In the genomic region with DNA sequence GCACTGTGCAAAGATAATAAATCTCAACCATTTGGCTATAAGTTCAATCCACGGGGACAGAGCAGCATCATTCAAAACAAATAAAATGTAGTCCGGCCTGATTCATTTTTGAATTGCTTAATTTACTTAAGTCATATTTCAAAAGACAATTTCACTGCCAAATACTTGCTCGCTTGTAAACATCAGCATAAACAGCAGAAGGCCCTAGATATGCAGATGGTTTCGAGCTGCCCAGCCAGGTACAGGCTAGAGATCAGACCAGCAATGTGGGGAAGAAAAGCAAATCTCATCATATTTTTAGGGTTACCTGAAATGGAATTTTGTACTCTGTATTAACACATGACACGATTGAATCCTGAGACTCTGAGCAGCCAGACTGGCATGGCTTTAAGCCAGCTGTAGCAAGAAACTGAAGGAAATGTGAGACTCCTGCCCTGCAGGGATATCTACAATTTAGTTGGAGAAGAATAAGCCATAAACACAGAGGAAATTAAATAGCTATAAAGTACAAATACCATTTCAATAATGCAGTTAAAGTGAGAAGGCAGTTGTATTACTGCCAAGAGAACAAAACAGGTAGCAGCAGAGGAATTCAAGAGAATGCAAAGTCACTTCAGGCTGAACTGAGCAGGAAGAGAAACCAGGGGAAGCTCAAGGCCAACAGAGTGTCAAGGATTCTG, we compare ENCODE assay signal across 18 cellular contexts.
DNase-seq lines count a peak whose midpoint lies in the region; ATAC-seq and TF ChIP-seq lines count a peak whose summit lies in the region.
"Had no signal": no experiment of that assay in that cellular context is flagged by ENCODE, and none has a peak within 500 bp of the region (broad histone marks: within the 10 kb centered on the region; RNA-seq: fewer than 3 reads in every experiment).

No MANE protein-coding gene starts in this region.

- H3K27ac ChIP-seq in HEK293 (ENCODE audit: extremely low read depth, low read depth, low read length), result no peak overlapping the region; the same call in 1 of the 2 replicates
- peak overlapping the region; percentile 45 for H3K27ac ChIP-seq in PC-3 (ENCODE audit: low read length)
- H3K27ac ChIP-seq in WERI-Rb-1, result no peak overlapping the region
- H3K27ac ChIP-seq: left lung, Peyer's patch had no signal

- no peaks in the 10 kb centered on the region for H3K9me3 Mint-ChIP-seq in central memory CD8-positive, alpha-beta T cell
- no peaks in the 10 kb centered on the region for H3K9me3 Mint-ChIP-seq in osteocyte (ENCODE audit: unreplicated experiment)

- H3K4me3 ChIP-seq in HEK293 (ENCODE audit: low read depth, low read length) (no peak overlapping the region), PC-3 (ENCODE audit: low read length) (peak overlapping the region; percentile 4; the same call in 1 of the 2 replicates), WERI-Rb-1 (ENCODE audit: low read depth, low read length) (no peak overlapping the region)
- H3K4me3 ChIP-seq: left lung, Peyer's patch had no signal

- no peaks in the 10 kb centered on the region for H3K9me3 ChIP-seq in HEK293 (ENCODE audit: control insufficient read depth, insufficient read depth, low read depth, low read length)
- H3K9me3 ChIP-seq in PC-3 (ENCODE audit: low read length), result no peaks in the 10 kb centered on the region
- H3K9me3 ChIP-seq in WERI-Rb-1 (ENCODE audit: severe bottlenecking), result no peaks in the 10 kb centered on the region
- H3K9me3 ChIP-seq: Peyer's patch had no signal

- H3K9ac ChIP-seq in PC-3 (ENCODE audit: low read length), result no peak overlapping the region

- no peaks in the 10 kb centered on the region for H3K79me2 ChIP-seq in PC-3 (ENCODE audit: low read length)

- H3K27me3 ChIP-seq in PC-3 (ENCODE audit: low read length) (no peaks in the 10 kb centered on the region), WERI-Rb-1 (ENCODE audit: insufficient read depth, low read depth, severe bottlenecking) (no peaks in the 10 kb centered on the region)
- H3K27me3 ChIP-seq: left lung, Peyer's patch had no signal

- peak; percentile 81 for ATAC-seq in PC-3
- no peak for ATAC-seq in central memory CD8-positive, alpha-beta T cell (replicated peaks; ENCODE audit: extremely low read depth, poor library complexity, severe bottlenecking)
- no peak for ATAC-seq in stimulated activated naive CD8-positive, alpha-beta T cell treated with anti-CD3 and anti-CD28 coated beads, Interleukin-15, Interleukin-2, amounts not matched to agents 100 U/mL and 50 U/mL, for 24 hours
- no peak for ATAC-seq in left cardiac atrium
- ATAC-seq: activated CD4-positive, CD25-positive, alpha-beta regulatory T cell treated with anti-CD3 and anti-CD28 coated beads, Interleukin-2, amount 50 U/mL, for 24 hours; HCT116; HepG2; left lung; T-cell had no signal

- H3K36me3 Mint-ChIP-seq in central memory CD8-positive, alpha-beta T cell (ENCODE audit: insufficient read depth), result peaks cover 2% of the 10 kb centered on the region
- no peaks in the 10 kb centered on the region for H3K36me3 Mint-ChIP-seq in osteocyte (ENCODE audit: unreplicated experiment)
- H3K36me3 Mint-ChIP-seq: naive B cell had no signal

- no peaks in the 10 kb centered on the region for H4K20me1 ChIP-seq in PC-3 (ENCODE audit: low read length)

- H3F3A ChIP-seq in PC-3 (ENCODE audit: low read length, unreplicated experiment), result peaks cover 13% of the 10 kb centered on the region

- H3K4me1 ChIP-seq in HEK293 (ENCODE audit: control insufficient read depth, insufficient read depth, low read length) (peaks cover 5% of the 10 kb centered on the region; the same call in 1 of the 2 replicates), PC-3 (ENCODE audit: insufficient read depth, low read length) (peaks cover 27% of the 10 kb centered on the region)
- H3K4me1 ChIP-seq: Peyer's patch had no signal

- H2AFZ ChIP-seq in PC-3 (ENCODE audit: low read length), result peak overlapping the region; percentile 32

- H3K4me2 ChIP-seq in PC-3 (ENCODE audit: low read length), result peak overlapping the region; percentile 65

- DNase-seq in PC-3, result peak; percentile 86
- no peak for DNase-seq in central memory CD8-positive, alpha-beta T cell (ENCODE audit: low spot score in 2 of 2)
- no peak for DNase-seq in osteocyte (ENCODE audit: extremely low spot score, unreplicated experiment)
- no peak for DNase-seq in stimulated activated naive CD8-positive, alpha-beta T cell treated with anti-CD3 and anti-CD28 coated beads, Interleukin-15, Interleukin-2, amounts not matched to agents 100 U/mL and 50 U/mL, for 24 hours
- DNase-seq in WERI-Rb-1, result no peak
- no peak for DNase-seq in left cardiac atrium
- DNase-seq: activated gamma-delta T cell, AML-193, DMS 273 treated with DMSO at 0.1 percent for 48 hours, left lung, naive B cell, NCI-H1048, Peyer's patch, T-cell had no signal

- no TSS peak for BruUV-seq in PC-3 (replicated peaks; lab: Mats Ljungman, UMichigan)

- intact Hi-C loops in PC-3 (cut with micrococcal nuclease) (loop anchor here (2.0 kb wide), 1 partner anchor 116 kb away; no protein-coding TSS in a partner anchor), left cardiac atrium (cut with DNase I) (no loop called here)

- no peak overlapping the region for H3K4me3 Mint-ChIP-seq in central memory CD8-positive, alpha-beta T cell
- no peak overlapping the region for H3K4me3 Mint-ChIP-seq in osteocyte (ENCODE audit: unreplicated experiment)
- H3K4me3 Mint-ChIP-seq: naive B cell, T-cell had no signal

- POLR2A ChIA-PET in HEK293 (lab: Yijun Ruan, JAX), result interaction anchor here (0.7 kb wide), 1 partner anchor 259 kb away, joined by 3 read pairs; no protein-coding TSS in a partner anchor
- POLR2A ChIA-PET in PC-3 (lab: Charles Lee; ENCODE audit: unreplicated experiment), result no interaction called here

- TF ChIP-seq CTCF in HEK293 (tag by site-specific recombination; IDR thresholded peaks at IDR 0.05), result no peak
- TF ChIP-seq CTCF in PC-3 (conservative IDR thresholded peaks at IDR 0.05; ENCODE audit: low read depth, low read length), result no peak
- no peak for TF ChIP-seq CTCF in osteocyte (IDR thresholded peaks at IDR 0.05)
- TF ChIP-seq CTCF in WERI-Rb-1 (IDR thresholded peaks at IDR 0.05; ENCODE audit: low read depth, low read length), result no peak

- H3K9me2 ChIP-seq in PC-3 (replicated peaks; ENCODE audit: low read length), result no peaks in the 10 kb centered on the region

- peak overlapping the region; percentile 26 for H3K27ac Mint-ChIP-seq in central memory CD8-positive, alpha-beta T cell (ENCODE audit: low read depth)
- peak overlapping the region; percentile 9 for H3K27ac Mint-ChIP-seq in osteocyte (ENCODE audit: unreplicated experiment)
- H3K27ac Mint-ChIP-seq: T-cell had no signal

- H3K4me1 Mint-ChIP-seq in central memory CD8-positive, alpha-beta T cell, result peaks cover 12% of the 10 kb centered on the region
- H3K4me1 Mint-ChIP-seq in osteocyte (ENCODE audit: unreplicated experiment), result peaks cover 8% of the 10 kb centered on the region
- H3K4me1 Mint-ChIP-seq: naive B cell had no signal

- no peaks in the 10 kb centered on the region for H3K36me3 ChIP-seq in HEK293 (ENCODE audit: control insufficient read depth in 2 of 2, insufficient read depth in 1 of 2, low read length in 2 of 2)
- no peaks in the 10 kb centered on the region for H3K36me3 ChIP-seq in PC-3 (ENCODE audit: low read depth, low read length)
- no peaks in the 10 kb centered on the region for H3K36me3 ChIP-seq in WERI-Rb-1
- H3K36me3 ChIP-seq: left lung, Peyer's patch had no signal

- CTCF ChIA-PET in HEK293 (lab: Yijun Ruan, JAX), result interaction anchor here (0.7 to 3.9 kb wide), 5 partner anchors 12 to 735 kb away, joined by 3 to 61 read pairs (median 4); no protein-coding TSS in a partner anchor
- CTCF ChIA-PET in PC-3 (lab: Charles Lee), result interaction anchor here (0.6 to 1.0 kb wide), 2 partner anchors 11 to 19 kb away, joined by 4 to 8 read pairs; no protein-coding TSS in a partner anchor

- no peaks in the 10 kb centered on the region for H3K27me3 Mint-ChIP-seq in central memory CD8-positive, alpha-beta T cell
- peaks cover 14% of the 10 kb centered on the region for H3K27me3 Mint-ChIP-seq in osteocyte (ENCODE audit: unreplicated experiment)
- H3K27me3 Mint-ChIP-seq: T-cell had no signal

TF ChIP-seq in HEK293, 187 proteins besides CTCF, POLR2A, EP300 and RAD21 (continues in another document):
- TF ChIP-seq BCL11B (tag by site-specific recombination; IDR thresholded peaks at IDR 0.05; ENCODE audit: low read depth), result no peak
- TF ChIP-seq MZF1 (tag by site-specific recombination; IDR thresholded peaks at IDR 0.05; ENCODE audit: borderline replicate concordance), result no peak
- no peak for TF ChIP-seq HOXC10 (CRISPR knock-in tag; IDR thresholded peaks at IDR 0.05)
- TF ChIP-seq ZSCAN23 (tag by site-specific recombination; IDR thresholded peaks at IDR 0.05), result no peak
- no peak for TF ChIP-seq ZNF391 (tag by site-specific recombination; IDR thresholded peaks at IDR 0.05; ENCODE audit: borderline replicate concordance, low read depth)
- no peak for TF ChIP-seq IKZF3 (tag by site-specific recombination; IDR thresholded peaks at IDR 0.05)
- TF ChIP-seq ZNF747 (tag by site-specific recombination; IDR thresholded peaks at IDR 0.05), result no peak
- no peak for TF ChIP-seq ZNF394 (tag by site-specific recombination; IDR thresholded peaks at IDR 0.05; ENCODE audit: borderline replicate concordance)
- TF ChIP-seq ZNF529 (tag by site-specific recombination; IDR thresholded peaks at IDR 0.05; ENCODE audit: insufficient replicate concordance), result no peak
- no peak for TF ChIP-seq ZNF433 (tag by site-specific recombination; IDR thresholded peaks at IDR 0.05; ENCODE audit: low read depth)
- no peak for TF ChIP-seq ZNF621 (tag by site-specific recombination; IDR thresholded peaks at IDR 0.05)
- no peak for TF ChIP-seq OVOL3 (tag by site-specific recombination; IDR thresholded peaks at IDR 0.05)
- peak; percentile 72 for TF ChIP-seq OSR2 (tag by site-specific recombination; IDR thresholded peaks at IDR 0.05)
- no peak for TF ChIP-seq ZNF514 (tag by site-specific recombination; IDR thresholded peaks at IDR 0.05)
- TF ChIP-seq ZNF530 (tag by site-specific recombination; IDR thresholded peaks at IDR 0.05; ENCODE audit: low read depth), result no peak
- no peak for TF ChIP-seq SP3 (tag by site-specific recombination; IDR thresholded peaks at IDR 0.05)
- no peak for TF ChIP-seq ZSCAN30 (tag by site-specific recombination; IDR thresholded peaks at IDR 0.05)
- no peak for TF ChIP-seq ZNF248 (tag by site-specific recombination; IDR thresholded peaks at IDR 0.05)
- TF ChIP-seq ZSCAN4 (tag by site-specific recombination; IDR thresholded peaks at IDR 0.05), result no peak
